15 cellular contexts compared by ENCODE assay signal in the genomic region with DNA sequence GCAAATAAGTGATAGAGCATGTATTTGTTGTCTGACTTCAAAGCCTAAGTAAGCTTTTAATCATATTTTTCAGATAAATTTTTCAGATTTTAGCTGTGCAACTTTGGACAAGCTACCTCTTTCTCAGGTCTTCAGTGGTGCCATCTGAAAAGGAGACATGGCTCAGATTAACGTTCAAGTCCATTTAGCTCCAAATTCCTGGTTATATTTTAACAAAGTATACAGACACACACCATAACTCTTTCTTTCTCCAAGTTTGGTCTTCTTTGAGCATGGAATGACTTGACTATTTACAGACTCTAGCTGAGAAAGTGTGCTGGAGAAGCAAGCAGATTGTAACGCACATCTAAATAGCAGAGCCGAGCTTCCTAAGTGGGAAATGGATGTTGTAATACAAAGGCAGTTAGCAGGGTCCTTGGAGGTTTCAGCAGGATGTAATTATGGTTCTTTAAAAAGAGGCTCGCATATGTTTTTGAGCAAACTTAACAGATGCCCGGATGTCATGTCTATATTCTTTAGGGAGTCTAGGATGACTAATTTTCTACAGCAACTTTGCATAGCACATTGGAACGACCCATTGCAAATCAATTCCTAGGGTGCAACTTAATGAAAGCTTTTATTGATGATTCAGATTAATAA.
A peak's percentile ranks its signal among the peaks of the same experiment; 100 is the strongest.
DNase-seq lines count a peak whose midpoint lies in the region; ATAC-seq and TF ChIP-seq lines count a peak whose summit lies in the region.
"Had no signal": no experiment of that assay in that cellular context is flagged by ENCODE, and none has a peak within 500 bp of the region (broad histone marks: within the 10 kb centered on the region; RNA-seq: fewer than 3 reads in every experiment).

No MANE protein-coding gene starts in this region.

- no peak for ATAC-seq in GM18858 (IDR thresholded peaks at IDR 0.05; ENCODE audit: unreplicated experiment)
- ATAC-seq: activated CD8-positive, alpha-beta T cell treated with anti-CD3 and anti-CD28 coated beads, Interleukin-2, amount 10 ng/mL, durations not matched to agents 7 days and 5 days; PC-3 had no signal

- H3K4me3 ChIP-seq in choroid plexus epithelial cell (ENCODE audit: low read depth, low read length), result no peak overlapping the region
- no peak overlapping the region for H3K4me3 ChIP-seq in skeletal muscle cell (ENCODE audit: low read depth, low read length)
- H3K4me3 ChIP-seq: adrenal gland, pancreas, vagina had no signal

- TF ChIP-seq CTCF in choroid plexus epithelial cell (conservative IDR thresholded peaks at IDR 0.05; ENCODE audit: low read depth, low read length), result no peak

- DNase-seq in EL (peak; percentile 75), NCI-H1436 (lab: John Stamatoyannopoulos, UW) (peak; percentile 74), choroid plexus epithelial cell (ENCODE audit: low read depth) (peak; percentile 62), skeletal muscle cell (ENCODE audit: low read depth) (peak; percentile 95), DMS79 (lab: John Stamatoyannopoulos, UW) (no peak)
- no peak for DNase-seq in activated CD4-positive, alpha-beta T cell treated with anti-CD3 and anti-CD28 coated beads for 1 hour
- DNase-seq: activated CD8-positive, alpha-beta T cell treated with anti-CD3 and anti-CD28 coated beads, Interleukin-2, amount 10 ng/mL, durations not matched to agents 7 days and 5 days; adrenal gland; hypothalamus; NCI-H1048; NCI-H226; pancreas; PC-3 had no signal

Comparison
In these comparisons a context has a peak if more than half of its experiments do, and no peak if none do; other contexts are left out.
1. DNase-seq: peak in EL (single experiment), NCI-H1436 (single experiment), choroid plexus epithelial cell (single experiment) and skeletal muscle cell (single experiment); none in DMS79 (single experiment) and activated CD4-positive, alpha-beta T cell treated with anti-CD3 and anti-CD28 coated beads for 1 hour (single experiment).